Comparison of ENCODE assay signal across 1 cellular context in the genomic region with DNA sequence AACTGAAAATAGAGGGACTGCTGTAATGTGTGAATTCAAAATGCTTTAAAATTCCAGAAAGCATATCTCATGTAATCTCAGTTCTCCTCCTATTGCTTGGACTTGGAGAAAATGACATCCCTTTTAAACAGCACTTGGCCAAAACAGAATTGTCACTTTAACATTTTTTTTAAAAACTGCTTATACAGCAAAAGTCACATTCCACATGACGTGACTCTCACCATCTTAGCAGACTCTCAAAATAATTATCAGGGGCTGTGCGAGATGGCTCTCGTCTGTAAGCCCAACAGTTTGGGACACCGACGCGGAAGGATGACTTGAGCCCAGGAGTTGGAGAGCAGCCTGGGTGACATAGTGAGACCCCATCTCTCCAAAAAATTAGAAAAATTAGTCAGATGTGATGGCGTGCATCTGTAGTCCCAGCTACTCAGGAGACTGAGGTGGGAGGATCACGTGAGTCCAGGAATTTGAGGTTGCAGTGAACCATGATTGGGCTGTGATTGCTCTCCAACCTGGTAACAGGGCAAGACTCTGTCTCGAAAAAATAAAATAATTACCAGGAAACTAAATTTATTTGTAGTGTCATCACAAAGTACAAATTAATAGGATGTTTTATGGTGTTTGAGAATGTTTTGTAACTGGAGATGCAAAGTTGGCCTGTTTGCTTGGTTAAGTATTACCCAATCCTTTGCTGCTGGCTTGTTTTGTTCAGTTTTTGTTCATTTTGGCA.
TF ChIP-seq lines count a peak whose summit lies in the region.

No MANE protein-coding gene starts in this region.

TF ChIP-seq in K562, 482 proteins besides CTCF, POLR2A, EP300 and RAD21:
- TF ChIP-seq MAFK (IDR thresholded peaks at IDR 0.05; ENCODE audit: low read length) (peak; percentile 86), ZNF316 (IDR thresholded peaks at IDR 0.05) (peak; percentile 94), ZNF707 (CRISPR knock-in tag; conservative IDR thresholded peaks at IDR 0.05) (no peak), NRF1 (conservative IDR thresholded peaks at IDR 0.05 in 1 of 2, IDR thresholded peaks at IDR 0.05 in 1 of 2) (no peak), MAFG (tag; conservative IDR thresholded peaks at IDR 0.05) (peak; percentile 83), C11orf30 (IDR thresholded peaks at IDR 0.05; ENCODE audit: low read depth) (peak; percentile 87), MAFF (IDR thresholded peaks at IDR 0.05; ENCODE audit: low read length) (peak; percentile 91), XRCC3 (IDR thresholded peaks at IDR 0.05) (no peak), ARID2 (IDR thresholded peaks at IDR 0.05) (no peak)
